8 cellular contexts compared by ENCODE assay signal in the genomic region with DNA sequence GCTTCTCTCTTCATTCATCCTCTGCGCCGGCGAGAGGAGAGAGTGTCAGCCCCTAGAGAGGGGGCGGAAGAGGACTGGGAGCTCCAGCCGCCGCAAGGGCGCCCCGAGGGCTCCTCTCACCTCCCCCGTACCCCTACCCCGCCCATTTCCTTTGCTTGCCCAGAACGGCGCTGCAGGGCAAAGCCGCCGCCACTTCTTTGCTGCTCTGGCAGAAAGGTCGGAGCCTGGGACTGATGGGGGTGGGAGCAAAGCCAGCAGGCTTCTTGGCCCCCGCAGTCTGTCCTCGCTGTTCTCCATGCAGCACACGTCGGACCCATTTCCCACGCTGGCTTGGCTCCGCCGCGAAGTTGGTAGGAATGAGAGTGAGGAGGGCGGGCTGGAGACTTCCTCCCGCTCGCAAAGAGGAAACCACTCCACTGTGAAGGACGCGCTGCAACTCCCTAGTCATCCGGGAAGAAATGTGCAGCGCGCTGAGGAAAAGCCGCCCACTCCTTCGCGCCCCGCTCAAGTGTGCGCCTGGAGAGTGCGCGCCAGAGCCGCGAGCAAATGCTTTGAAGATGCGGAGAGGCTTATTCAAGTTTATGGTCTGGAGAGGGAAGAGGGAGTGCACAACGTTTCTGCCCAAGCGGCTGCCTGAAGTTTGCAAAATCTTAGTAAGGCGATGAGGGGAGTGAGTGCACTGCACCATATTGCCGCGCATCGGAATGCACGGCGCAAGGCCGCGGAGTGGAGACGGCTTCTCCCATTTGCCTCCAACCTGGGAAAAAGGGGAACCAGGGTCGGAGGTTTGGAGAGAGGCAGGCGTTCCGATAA. TPM values are rescaled to one million over a fixed set of nuclear protein-coding genes. Genes with fewer than 3 reads are reported as not detected.
DNase-seq lines count a peak whose midpoint lies in the region; ATAC-seq and TF ChIP-seq lines count a peak whose summit lies in the region.

No MANE protein-coding gene starts in this region.

- peaks cover 8% of the 10 kb centered on the region for H3K4me1 Mint-ChIP-seq in brain

- H3K36me3 Mint-ChIP-seq in brain, result peaks cover 4% of the 10 kb centered on the region

- no peaks in the 10 kb centered on the region for H3K36me3 ChIP-seq in iPS-15b (ENCODE audit: control insufficient read depth, insufficient read depth, low read length)

- H3K4me1 ChIP-seq in iPS-15b (ENCODE audit: control insufficient read depth, insufficient read depth, low read length), result no peaks in the 10 kb centered on the region

- H3K27ac Mint-ChIP-seq in brain, result peak overlapping the region; percentile 88 to 97 (median 94)

- peaks cover 30% of the 10 kb centered on the region for H3K27me3 Mint-ChIP-seq in brain

- DNase-seq in AG20443 (ENCODE audit: low spot score), result peak; percentile 53
- peak; percentile 29 for DNase-seq in NCI-H524 treated with DMSO at 0.1 percent for 48 hours (lab: John Stamatoyannopoulos, UW)
- no peak for DNase-seq in retinal pigment epithelial cell (ENCODE audit: low read depth)
- no peak for DNase-seq in NCI-H2171 treated with DMSO at 0.1 percent for 48 hours (lab: John Stamatoyannopoulos, UW)

- H3K4me3 ChIP-seq in iPS-15b (ENCODE audit: low read depth, low read length), result peak overlapping the region; percentile 92
- H3K4me3 ChIP-seq in retinal pigment epithelial cell (ENCODE audit: low read length), result peak overlapping the region; percentile 92

- H3K4me3 Mint-ChIP-seq in brain, result peak overlapping the region; percentile 87 to 98 (median 93)

- TF ChIP-seq CTCF in brain (conservative IDR thresholded peaks at IDR 0.05), result peak in 1 of 2 experiments; percentile 11
- TF ChIP-seq CTCF in retinal pigment epithelial cell (conservative IDR thresholded peaks at IDR 0.05; ENCODE audit: low read depth, low read length), result no peak

- H3K9me3 Mint-ChIP-seq in brain, result peaks cover 0 to 3% (median 0%) of the 10 kb centered on the region in 5 experiments

- peaks cover 19% of the 10 kb centered on the region for H3K27me3 ChIP-seq in iPS-15b (ENCODE audit: control insufficient read depth, insufficient read depth, low read length)

- no peaks in the 10 kb centered on the region for H3K9me3 ChIP-seq in iPS-15b (ENCODE audit: control insufficient read depth, insufficient read depth, low read length)

- H3K9ac ChIP-seq in iPS-15b (ENCODE audit: low read depth, low read length), result peak overlapping the region; percentile 57

- ATAC-seq in GM18867 (IDR thresholded peaks at IDR 0.05; ENCODE audit: unreplicated experiment) (peak; percentile 55), HG03159 (IDR thresholded peaks at IDR 0.05; ENCODE audit: unreplicated experiment) (no peak)

RNA-seq across cellular contexts. Expression of gene PCDH7, which starts 2.8 kb away (rescaled TPM):
- polyA plus RNA-seq in brain (ENCODE audit: insufficient read depth, low read depth, low replicate concordance), result 1.7 TPM

Comparison
In these comparisons a context has a peak if more than half of its experiments do, and no peak if none do; other contexts are left out.
1. DNase-seq: peak in AG20443 (single experiment) and NCI-H524 treated with DMSO at 0.1 percent for 48 hours (single experiment); none in retinal pigment epithelial cell (single experiment) and NCI-H2171 treated with DMSO at 0.1 percent for 48 hours (single experiment).